Comparison of ENCODE assay signal across 22 cellular contexts in genomic region chr3:170700054-170700404, GRCh38.
"Had no signal": no experiment of that assay in that cellular context is flagged by ENCODE, and none has a peak within 500 bp of the region (broad histone marks: within the 10 kb centered on the region; RNA-seq: fewer than 3 reads in every experiment).

No MANE protein-coding gene starts in this region.

- DNase-seq: colonic mucosa; dermis blood vessel endothelial cell; dorsolateral prefrontal cortex; effector CD4-positive, alpha-beta T cell; effector memory CD4-positive, alpha-beta T cell; esophagus squamous epithelium; foreskin fibroblast; foreskin melanocyte; heart left ventricle; hypothalamus; left cardiac atrium; left lung; left ventricle myocardium superior; lower lobe of right lung; mesenchymal stem cell; mucosa of descending colon; naive B cell had no signal

- H3K27ac ChIP-seq: colonic mucosa, epithelial cell of prostate, left lung, lower lobe of right lung had no signal

- H3K36me3 ChIP-seq: colonic mucosa, esophagus squamous epithelium, gastroesophageal sphincter, heart left ventricle, left lung, lower lobe of right lung had no signal

- H3K27me3 ChIP-seq: colonic mucosa, dorsolateral prefrontal cortex, esophagus squamous epithelium, gastroesophageal sphincter, heart left ventricle, hepatocyte, left lung had no signal

- H3K4me1 ChIP-seq: colonic mucosa, esophagus squamous epithelium, gastroesophageal sphincter, left lung, lower lobe of right lung had no signal

- H3K4me3 ChIP-seq: colonic mucosa, dorsolateral prefrontal cortex, esophagus squamous epithelium, gastroesophageal sphincter, heart left ventricle, hepatocyte, left lung, lower lobe of right lung, mucosa of descending colon had no signal

- H3K9me3 ChIP-seq: colonic mucosa, esophagus squamous epithelium, gastroesophageal sphincter, heart left ventricle, left lung, lower lobe of right lung, mucosa of descending colon had no signal

- FAIRE-seq: islet of Langerhans, keratinocyte had no signal
